Comparison of ENCODE assay signal across 1 cellular context in genomic region chr2:31324000-31324633, GRCh38.
TF ChIP-seq lines count a peak whose summit lies in the region.

No MANE protein-coding gene starts in this region.

TF ChIP-seq in GM12878, 131 proteins besides CTCF, POLR2A, EP300 and RAD21 (continued from another document):
- no peak for TF ChIP-seq ZNF687 (IDR thresholded peaks at IDR 0.05)
